8 cellular contexts compared by ENCODE assay signal in genomic region chr5:30659417-30659816, GRCh38.
"Had no signal": no experiment of that assay in that cellular context is flagged by ENCODE, and none has a peak within 500 bp of the region (broad histone marks: within the 10 kb centered on the region; RNA-seq: fewer than 3 reads in every experiment).

No MANE protein-coding gene starts in this region.

- DNase-seq: GDM1, GF-D8 had no signal

- FAIRE-seq: G401.6, GM12878, GM12891, GM12892, GM18507, GM19239 had no signal

- H3K4me3 ChIP-seq: GM12878 had no signal

- ATAC-seq: GM12878 had no signal
